17 cellular contexts compared by ENCODE assay signal in genomic region chrX:47185241-47185640, GRCh38. TPM values are rescaled to one million over a fixed set of nuclear protein-coding genes. Genes with fewer than 3 reads are reported as not detected.
DNase-seq lines count a peak whose midpoint lies in the region; ATAC-seq, FAIRE-seq and TF ChIP-seq lines count a peak whose summit lies in the region.
"Had no signal": no experiment of that assay in that cellular context is flagged by ENCODE, and none has a peak within 500 bp of the region (broad histone marks: within the 10 kb centered on the region; RNA-seq: fewer than 3 reads in every experiment).

No MANE protein-coding gene starts in this region.

- no peak overlapping the region for H2AFZ ChIP-seq in K562 (ENCODE audit: low read depth, low read length)
- no peak overlapping the region for H2AFZ ChIP-seq in osteoblast (ENCODE audit: low read length)
- H2AFZ ChIP-seq: GM23338 had no signal

- no peak overlapping the region for H3K4me2 ChIP-seq in K562 (ENCODE audit: insufficient read depth, low read length)
- no peak overlapping the region for H3K4me2 ChIP-seq in osteoblast (ENCODE audit: insufficient read depth, low read length)
- H3K4me2 ChIP-seq: BLaER1 treated with 17β-estradiol and CSF1 and Interleukin-3, amounts not matched to agents 10 nM and 100 nM; GM23338 had no signal

- no peak overlapping the region for H3K9ac ChIP-seq in K562 (ENCODE audit: insufficient read depth in 1 of 2, low read depth in 2 of 2, low read length in 2 of 2)
- H3K9ac ChIP-seq: BLaER1 treated with 17β-estradiol and CSF1 and Interleukin-3, amounts not matched to agents 10 nM and 100 nM had no signal

- H3K27me3 ChIP-seq in K562 (ENCODE audit: control insufficient read depth in 2 of 2, insufficient read depth in 2 of 2, low read length in 2 of 2) (no peaks in the 10 kb centered on the region), osteoblast (ENCODE audit: insufficient read depth, low read length) (peaks cover 3% of the 10 kb centered on the region), thyroid gland (no peaks in the 10 kb centered on the region)

- peaks cover 5% of the 10 kb centered on the region for H3K36me3 Mint-ChIP-seq in activated naive CD4-positive, alpha-beta T cell treated with anti-CD3 and anti-CD28 coated beads for 36 hours (ENCODE audit: low read depth)
- H3K36me3 Mint-ChIP-seq in activated naive CD4-positive, alpha-beta T cell treated with anti-CD3 and anti-CD28 coated beads, Interleukin-2, amount 10 ng/mL, durations not matched to agents 7 days and 5 days, result peaks cover 21% of the 10 kb centered on the region
- H3K36me3 Mint-ChIP-seq in Calu3 (ENCODE audit: insufficient read depth, unreplicated experiment), result peaks cover 27% of the 10 kb centered on the region
- peaks cover 13% of the 10 kb centered on the region for H3K36me3 Mint-ChIP-seq in activated CD4-positive, alpha-beta memory T cell treated with anti-CD3 and anti-CD28 coated beads for 36 hours

- H3K9me3 ChIP-seq in K562 (replicated peaks; ENCODE audit: control insufficient read depth, insufficient read depth, low read depth, low read length) (no peaks in the 10 kb centered on the region), osteoblast (ENCODE audit: low read depth, low read length) (no peaks in the 10 kb centered on the region), thyroid gland (no peaks in the 10 kb centered on the region)
- H3K9me3 ChIP-seq: BLaER1 treated with 17β-estradiol and CSF1 and Interleukin-3, amounts not matched to agents 10 nM and 100 nM had no signal

- peaks cover 0 to 7% of the 10 kb centered on the region in 2 experiments; a peak in 2 of 5 replicates for H3K4me1 ChIP-seq in K562 (replicated peaks in 1 of 2; ENCODE audit: control insufficient read depth in 2 of 2, insufficient read depth in 2 of 2, low read length in 2 of 2)
- peaks cover 2% of the 10 kb centered on the region for H3K4me1 ChIP-seq in osteoblast (ENCODE audit: insufficient read depth, low read length)
- H3K4me1 ChIP-seq in thyroid gland, result peaks cover 0 to 10% of the 10 kb centered on the region in 2 donors
- H3K4me1 ChIP-seq: BLaER1 treated with 17β-estradiol and CSF1 and Interleukin-3, amounts not matched to agents 10 nM and 100 nM had no signal

- TF ChIP-seq CTCF in K562 (IDR thresholded peaks at IDR 0.05 in 2 of 3, conservative IDR thresholded peaks at IDR 0.05 in 1 of 3; ENCODE audit: insufficient read depth in 2 of 3, low read depth in 1 of 3, low read length in 3 of 3) (no peak), osteoblast (IDR thresholded peaks at IDR 0.05; ENCODE audit: extremely low read depth, low read depth, low read length) (no peak), thyroid gland (IDR thresholded peaks at IDR 0.05) (no peak), Calu3 (IDR thresholded peaks at IDR 0.05; ENCODE audit: unreplicated experiment) (no peak)

- CTCF ChIA-PET in activated naive CD4-positive, alpha-beta T cell treated with anti-CD3 and anti-CD28 coated beads for 36 hours (lab: Charles Lee), result no interaction called here
- CTCF ChIA-PET in activated naive CD4-positive, alpha-beta T cell treated with anti-CD3 and anti-CD28 coated beads, Interleukin-2, amount 10 ng/mL, durations not matched to agents 7 days and 5 days (lab: Charles Lee), result no interaction called here
- CTCF ChIA-PET in K562 (lab: Yijun Ruan, JAX; ENCODE audit: low intra/inter-chr PET ratio) (no interaction called here), Calu3 (lab: Charles Lee) (no interaction called here)
- CTCF ChIA-PET in activated CD4-positive, alpha-beta memory T cell treated with anti-CD3 and anti-CD28 coated beads for 36 hours (lab: Charles Lee), result no interaction called here

- DNase-seq in activated naive CD4-positive, alpha-beta T cell treated with anti-CD3 and anti-CD28 coated beads for 36 hours, result no peak
- no peak for DNase-seq in activated naive CD4-positive, alpha-beta T cell treated with anti-CD3 and anti-CD28 coated beads, Interleukin-2, amount 10 ng/mL, durations not matched to agents 7 days and 5 days
- DNase-seq in K562 (ENCODE audit: extremely low read depth in 1 of 4, low spot score in 3 of 4) (no peak), osteoblast (ENCODE audit: insufficient read length, low spot score, missing footprints) (peak; percentile 31), thyroid gland (peak; percentile 24 to 33), Calu3 (no peak), NOMO-1 (lab: John Stamatoyannopoulos, UW; ENCODE audit: unreplicated experiment in 2 of 2) (no peak)
- no peak for DNase-seq in activated CD4-positive, alpha-beta memory T cell treated with anti-CD3 and anti-CD28 coated beads for 36 hours
- DNase-seq: CD8-positive, alpha-beta T cell; HCEC 1CT; HFFc6 had no signal

- POLR2A ChIA-PET in K562 (lab: Yijun Ruan, JAX), result interaction anchor here (0.6 kb wide), 1 partner anchor 312 kb away, joined by 3 read pairs; no protein-coding TSS in a partner anchor
- POLR2A ChIA-PET in activated CD4-positive, alpha-beta memory T cell treated with anti-CD3 and anti-CD28 coated beads for 36 hours (lab: Charles Lee), result no interaction called here

- no peaks in the 10 kb centered on the region for H3K9me3 Mint-ChIP-seq in activated naive CD4-positive, alpha-beta T cell treated with anti-CD3 and anti-CD28 coated beads for 36 hours
- no peaks in the 10 kb centered on the region for H3K9me3 Mint-ChIP-seq in activated naive CD4-positive, alpha-beta T cell treated with anti-CD3 and anti-CD28 coated beads, Interleukin-2, amount 10 ng/mL, durations not matched to agents 7 days and 5 days
- no peaks in the 10 kb centered on the region for H3K9me3 Mint-ChIP-seq in Calu3 (ENCODE audit: low read depth, unreplicated experiment)
- no peaks in the 10 kb centered on the region for H3K9me3 Mint-ChIP-seq in activated CD4-positive, alpha-beta memory T cell treated with anti-CD3 and anti-CD28 coated beads for 36 hours
- H3K9me3 Mint-ChIP-seq: CD8-positive, alpha-beta T cell; GM23338; HFFc6 had no signal

- no peak for TF ChIP-seq RAD21 in K562 (CRISPR knock-in tag; conservative IDR thresholded peaks at IDR 0.05 in 1 of 2, IDR thresholded peaks at IDR 0.05 in 1 of 2)

- H4K20me1 ChIP-seq in K562 (replicated peaks; ENCODE audit: control insufficient read depth, insufficient read depth, low read length) (no peaks in the 10 kb centered on the region), osteoblast (ENCODE audit: insufficient read depth, low read length) (peaks cover 11% of the 10 kb centered on the region)

- intact Hi-C loops in activated naive CD4-positive, alpha-beta T cell treated with anti-CD3 and anti-CD28 coated beads for 36 hours (cut with micrococcal nuclease), result no loop called here
- intact Hi-C loops in K562 (cut with micrococcal nuclease), result no loop called here
- intact Hi-C loops in thyroid gland (cut with DNase I), result no loop called here
- intact Hi-C loops in Calu3 (cut with micrococcal nuclease; ENCODE audit: unreplicated experiment), result no loop called here
- intact Hi-C loops in activated CD4-positive, alpha-beta memory T cell treated with anti-CD3 and anti-CD28 coated beads for 36 hours (cut with micrococcal nuclease), result no loop called here

- no peak for TF ChIP-seq EP300 in K562 (IDR thresholded peaks at IDR 0.05; ENCODE audit: low read length)

- no peaks in the 10 kb centered on the region for H3K9me1 ChIP-seq in K562 (ENCODE audit: control insufficient read depth, insufficient read depth, low read length)

- peaks cover 20% of the 10 kb centered on the region for H3K4me1 Mint-ChIP-seq in activated naive CD4-positive, alpha-beta T cell treated with anti-CD3 and anti-CD28 coated beads for 36 hours (ENCODE audit: low read depth)
- peaks cover 2% of the 10 kb centered on the region for H3K4me1 Mint-ChIP-seq in activated naive CD4-positive, alpha-beta T cell treated with anti-CD3 and anti-CD28 coated beads, Interleukin-2, amount 10 ng/mL, durations not matched to agents 7 days and 5 days
- no peaks in the 10 kb centered on the region for H3K4me1 Mint-ChIP-seq in Calu3 (ENCODE audit: low read depth, unreplicated experiment)
- H3K4me1 Mint-ChIP-seq in activated CD4-positive, alpha-beta memory T cell treated with anti-CD3 and anti-CD28 coated beads for 36 hours (ENCODE audit: low read depth), result peaks cover 18% of the 10 kb centered on the region

- BruUV-seq in K562 (replicated peaks; lab: Mats Ljungman, UMichigan) (no TSS peak), Calu3 (replicated peaks; lab: Mats Ljungman, UMichigan) (no TSS peak)

- H3K79me2 ChIP-seq in K562 (ENCODE audit: control insufficient read depth, insufficient read depth, low read length) (no peaks in the 10 kb centered on the region), osteoblast (ENCODE audit: insufficient read depth, low read length) (no peaks in the 10 kb centered on the region)

- H3K27ac Mint-ChIP-seq in activated naive CD4-positive, alpha-beta T cell treated with anti-CD3 and anti-CD28 coated beads for 36 hours, result peak overlapping the region; percentile 3
- H3K27ac Mint-ChIP-seq in activated naive CD4-positive, alpha-beta T cell treated with anti-CD3 and anti-CD28 coated beads, Interleukin-2, amount 10 ng/mL, durations not matched to agents 7 days and 5 days, result no peak overlapping the region
- no peak overlapping the region for H3K27ac Mint-ChIP-seq in Calu3 (ENCODE audit: unreplicated experiment)
- H3K27ac Mint-ChIP-seq in activated CD4-positive, alpha-beta memory T cell treated with anti-CD3 and anti-CD28 coated beads for 36 hours, result no peak overlapping the region
- H3K27ac Mint-ChIP-seq: B cell, GM23338, HFFc6 had no signal

- H3K27ac ChIP-seq in K562 (ENCODE audit: extremely low read depth, low read depth, low read length) (no peak overlapping the region), osteoblast (ENCODE audit: low read depth, low read length) (no peak overlapping the region), thyroid gland (peak overlapping the region; percentile 41 to 44 (median 43))
- H3K27ac ChIP-seq: BLaER1 treated with 17β-estradiol and CSF1 and Interleukin-3, amounts not matched to agents 10 nM and 100 nM had no signal

- TF ChIP-seq POLR2A in K562 (conservative IDR thresholded peaks at IDR 0.05) (no peak), thyroid gland (IDR thresholded peaks at IDR 0.05) (no peak)

- in situ Hi-C loops in K562 (cut with MboI), result no loop called here

- WGBS in K562 (ENCODE audit: insufficient coverage, low coverage, missing lambda C conversion rate), result 100% methylated on average over 1 of the region's 17 CpGs
- WGBS in thyroid gland, 2 donors, result 68 to 87% methylated on average over 9 to 12 of the region's 17 CpGs

- H3K36me3 ChIP-seq in K562 (ENCODE audit: control insufficient read depth, insufficient read depth, low read length) (peaks cover 57% of the 10 kb centered on the region; the same call in 2 of the 3 replicates), osteoblast (ENCODE audit: insufficient read depth, low read length) (peaks cover 23% of the 10 kb centered on the region), thyroid gland (peaks cover 7 to 15% of the 10 kb centered on the region in 2 donors)

- H3K4me3 Mint-ChIP-seq in activated naive CD4-positive, alpha-beta T cell treated with anti-CD3 and anti-CD28 coated beads for 36 hours, result no peak overlapping the region
- no peak overlapping the region for H3K4me3 Mint-ChIP-seq in activated naive CD4-positive, alpha-beta T cell treated with anti-CD3 and anti-CD28 coated beads, Interleukin-2, amount 10 ng/mL, durations not matched to agents 7 days and 5 days
- no peak overlapping the region for H3K4me3 Mint-ChIP-seq in Calu3 (ENCODE audit: low read depth, unreplicated experiment)
- no peak overlapping the region for H3K4me3 Mint-ChIP-seq in activated CD4-positive, alpha-beta memory T cell treated with anti-CD3 and anti-CD28 coated beads for 36 hours
- H3K4me3 Mint-ChIP-seq: B cell; CD8-positive, alpha-beta T cell; GM23338; HFFc6 had no signal

- FAIRE-seq in K562 (lab: Jason Lieb, UNC), result no peak
- FAIRE-seq: G401.6, GM12891, H54 had no signal

- ATAC-seq in K562, result no peak
- ATAC-seq: CD8-positive, alpha-beta T cell; GM23338 had no signal

- H3K4me3 ChIP-seq in K562 (no peak overlapping the region), osteoblast (ENCODE audit: insufficient read depth, low read length) (no peak overlapping the region), thyroid gland (replicated peaks in 1 of 3) (no peak overlapping the region)
- H3K4me3 ChIP-seq: BLaER1 treated with 17β-estradiol and CSF1 and Interleukin-3, amounts not matched to agents 10 nM and 100 nM; GM23338 had no signal

- no peaks in the 10 kb centered on the region for H3K27me3 Mint-ChIP-seq in activated naive CD4-positive, alpha-beta T cell treated with anti-CD3 and anti-CD28 coated beads for 36 hours (ENCODE audit: low read depth)
- H3K27me3 Mint-ChIP-seq in activated naive CD4-positive, alpha-beta T cell treated with anti-CD3 and anti-CD28 coated beads, Interleukin-2, amount 10 ng/mL, durations not matched to agents 7 days and 5 days, result no peaks in the 10 kb centered on the region
- no peaks in the 10 kb centered on the region for H3K27me3 Mint-ChIP-seq in Calu3 (ENCODE audit: unreplicated experiment)
- H3K27me3 Mint-ChIP-seq in activated CD4-positive, alpha-beta memory T cell treated with anti-CD3 and anti-CD28 coated beads for 36 hours, result no peaks in the 10 kb centered on the region
- H3K27me3 Mint-ChIP-seq: B cell had no signal

RNA-seq across cellular contexts. Expression of gene UBA1, which starts 8.4 kb away (rescaled TPM):
- 100 to 1,000 TPM; 246 to 251 TPM for total RNA-seq in activated naive CD4-positive, alpha-beta T cell treated with anti-CD3 and anti-CD28 coated beads for 36 hours
- total RNA-seq in K562 (2011; cell fraction: chromatin; rRNA removed; ENCODE audit: low replicate concordance), result 100 and 166 TPM in 2 replicates
- total RNA-seq in K562 (2011; cell fraction: nucleolus; rRNA removed), result 84.0 and 85.6 TPM in 2 replicates
- total RNA-seq in K562 (2011; cell fraction: nucleoplasm; rRNA removed), result 103 and 130 TPM in 2 replicates
- 96.0 and 125 TPM in 2 replicates for total RNA-seq in K562 (2014; rRNA removed)
- 28.0 and 32.5 TPM in 2 replicates for total RNA-seq in K562 (2014; rRNA removed; fragmentation: Illumina TruSeq; extraction: Trizol)
- 52.2 and 57.8 TPM in 2 replicates for total RNA-seq in K562 (2015; rRNA removed; fragmentation: Illumina TruSeq; extraction: Trizol)
- 174 TPM in 2 replicates for total RNA-seq in K562 (2021)
- polyA plus RNA-seq in K562 (2011; rRNA removed), result 93.6 and 129 TPM in 2 replicates
- polyA plus RNA-seq in K562 (2011; cell fraction: cytosol; rRNA removed), result 107 and 204 TPM in 2 replicates
- polyA plus RNA-seq in K562 (2011; cell fraction: nucleus; rRNA removed), result 107 and 144 TPM in 2 replicates
- polyA plus RNA-seq in K562 (2012), result 139 and 174 TPM in 2 replicates
- polyA plus RNA-seq in K562 (2014; fragmentation: Illumina TruSeq; extraction: Trizol), result 130 and 136 TPM in 2 replicates
- polyA plus RNA-seq in K562 (2014; fragmentation: Nextera tagmentation; extraction: Ambion mirVana), result 10 to 100 TPM; 32.0 to 40.1 TPM
- 103 and 109 TPM in 2 replicates for polyA plus RNA-seq in K562 (2014; rRNA removed)
- polyA minus RNA-seq in K562 (2011; rRNA and poly(A)+ RNA removed), result 91.5 and 109 TPM in 2 replicates
- polyA minus RNA-seq in K562 (2011; cell fraction: cytosol; rRNA and poly(A)+ RNA removed), result 93.2 and 101 TPM in 2 replicates
- 27.5 and 38.9 TPM in 2 replicates for polyA minus RNA-seq in K562 (2011; cell fraction: nucleus; rRNA and poly(A)+ RNA removed)
- 142 and 150 TPM in 2 replicates for total RNA-seq in osteoblast
- total RNA-seq in thyroid gland, result 100 to 1,000 TPM; 159 to 293 (median 201) TPM
- 234 and 240 TPM in 2 replicates for total RNA-seq in Calu3 (2022)
- 100 to 1,000 TPM; 266 to 278 TPM for total RNA-seq in activated CD4-positive, alpha-beta memory T cell treated with anti-CD3 and anti-CD28 coated beads for 36 hours

RNA-seq across cellular contexts. Expression of gene CDK16, which starts 33.2 kb away (rescaled TPM):
- 10 to 100 TPM; 85.3 to 88.3 TPM for total RNA-seq in activated naive CD4-positive, alpha-beta T cell treated with anti-CD3 and anti-CD28 coated beads for 36 hours
- total RNA-seq in K562 (2011; cell fraction: chromatin; rRNA removed; ENCODE audit: low replicate concordance), result 89.8 and 211 TPM in 2 replicates
- 119 and 125 TPM in 2 replicates for total RNA-seq in K562 (2011; cell fraction: nucleolus; rRNA removed)
- total RNA-seq in K562 (2011; cell fraction: nucleoplasm; rRNA removed), result 113 and 130 TPM in 2 replicates
- total RNA-seq in K562 (2014; rRNA removed), result 50.7 and 68.5 TPM in 2 replicates
- total RNA-seq in K562 (2014; rRNA removed; fragmentation: Illumina TruSeq; extraction: Trizol), result 34.9 and 45.4 TPM in 2 replicates
- total RNA-seq in K562 (2015; rRNA removed; fragmentation: Illumina TruSeq; extraction: Trizol), result 57.5 and 60.7 TPM in 2 replicates
- total RNA-seq in K562 (2021), result 89.4 and 97.2 TPM in 2 replicates
- polyA plus RNA-seq in K562 (2011; rRNA removed), result 78.1 and 104 TPM in 2 replicates
- polyA plus RNA-seq in K562 (2011; cell fraction: cytosol; rRNA removed), result 134 and 154 TPM in 2 replicates
- polyA plus RNA-seq in K562 (2011; cell fraction: nucleus; rRNA removed), result 448 and 526 TPM in 2 replicates
- 84.2 and 89.4 TPM in 2 replicates for polyA plus RNA-seq in K562 (2012)
- polyA plus RNA-seq in K562 (2014; fragmentation: Illumina TruSeq; extraction: Trizol), result 86.0 and 104 TPM in 2 replicates
- 1 to 10 TPM; 3.9 to 5.4 TPM for polyA plus RNA-seq in K562 (2014; fragmentation: Nextera tagmentation; extraction: Ambion mirVana)
- polyA plus RNA-seq in K562 (2014; rRNA removed), result 79.7 and 90.9 TPM in 2 replicates
- polyA minus RNA-seq in K562 (2011; rRNA and poly(A)+ RNA removed), result 61.2 and 77.6 TPM in 2 replicates
- polyA minus RNA-seq in K562 (2011; cell fraction: cytosol; rRNA and poly(A)+ RNA removed), result 72.5 and 107 TPM in 2 replicates
- polyA minus RNA-seq in K562 (2011; cell fraction: nucleus; rRNA and poly(A)+ RNA removed), result 63.5 and 70.4 TPM in 2 replicates
- total RNA-seq in osteoblast, result 61.2 and 65.4 TPM in 2 replicates
- total RNA-seq in thyroid gland, result 100 to 1,000 TPM in 2 of 4 donors, 10 to 100 TPM in 2; 76.6 to 111 (median 93.7) TPM
- total RNA-seq in Calu3 (2022), result 148 and 154 TPM in 2 replicates
- total RNA-seq in activated CD4-positive, alpha-beta memory T cell treated with anti-CD3 and anti-CD28 coated beads for 36 hours, result 10 to 100 TPM; 64.3 to 68.8 TPM

RNA-seq across cellular contexts. Expression of gene RBM10, which starts 40.2 kb away (rescaled TPM):
- 10 to 100 TPM; 65.4 to 65.5 TPM for total RNA-seq in activated naive CD4-positive, alpha-beta T cell treated with anti-CD3 and anti-CD28 coated beads for 36 hours
- total RNA-seq in K562 (2011; cell fraction: chromatin; rRNA removed; ENCODE audit: low replicate concordance), result 19.7 and 48.8 TPM in 2 replicates
- total RNA-seq in K562 (2011; cell fraction: nucleolus; rRNA removed), result 34.1 and 39.4 TPM in 2 replicates
- 16.6 and 23.2 TPM in 2 replicates for total RNA-seq in K562 (2011; cell fraction: nucleoplasm; rRNA removed)
- total RNA-seq in K562 (2014; rRNA removed) (46.0 and 62.7 TPM in 2 replicates), K562 (2014; rRNA removed; fragmentation: Illumina TruSeq; extraction: Trizol) (13.1 and 16.4 TPM in 2 replicates), K562 (2015; rRNA removed; fragmentation: Illumina TruSeq; extraction: Trizol) (33.1 and 35.2 TPM in 2 replicates), K562 (2021) (58.7 and 61.7 TPM in 2 replicates), osteoblast (29.2 and 32.9 TPM in 2 replicates), thyroid gland (10 to 100 TPM; 26.5 to 43.0 (median 35.2) TPM), Calu3 (2022) (47.2 and 49.4 TPM in 2 replicates)
- polyA plus RNA-seq in K562 (2011; rRNA removed) (14.8 and 21.9 TPM in 2 replicates), K562 (2014; fragmentation: Illumina TruSeq; extraction: Trizol) (31.5 and 46.3 TPM in 2 replicates), K562 (2014; fragmentation: Nextera tagmentation; extraction: Ambion mirVana) (1 to 10 TPM; 1.1 to 1.7 TPM), K562 (2014; rRNA removed) (35.6 and 37.8 TPM in 2 replicates)
- polyA plus RNA-seq in K562 (2011; cell fraction: cytosol; rRNA removed), result 22.9 and 36.9 TPM in 2 replicates
- 52.5 and 71.2 TPM in 2 replicates for polyA plus RNA-seq in K562 (2011; cell fraction: nucleus; rRNA removed)
- 40.7 and 44.4 TPM in 2 replicates for polyA plus RNA-seq in K562 (2012)
- 12.3 and 14.7 TPM in 2 replicates for polyA minus RNA-seq in K562 (2011; rRNA and poly(A)+ RNA removed)
- polyA minus RNA-seq in K562 (2011; cell fraction: cytosol; rRNA and poly(A)+ RNA removed), result 27.4 and 41.7 TPM in 2 replicates
- 14.8 and 16.9 TPM in 2 replicates for polyA minus RNA-seq in K562 (2011; cell fraction: nucleus; rRNA and poly(A)+ RNA removed)
- total RNA-seq in activated CD4-positive, alpha-beta memory T cell treated with anti-CD3 and anti-CD28 coated beads for 36 hours, result 10 to 100 TPM; 61.0 to 62.3 TPM

RNA-seq across cellular contexts. Expression of gene NDUFB11, which starts 40.7 kb away (rescaled TPM):
- 10 to 100 TPM; 85.8 to 87.2 TPM for total RNA-seq in activated naive CD4-positive, alpha-beta T cell treated with anti-CD3 and anti-CD28 coated beads for 36 hours
- total RNA-seq in K562 (2011; cell fraction: chromatin; rRNA removed; ENCODE audit: low replicate concordance), result 11.5 and 28.0 TPM in 2 replicates
- total RNA-seq in K562 (2011; cell fraction: nucleolus; rRNA removed), result 97.4 and 105 TPM in 2 replicates
- total RNA-seq in K562 (2011; cell fraction: nucleoplasm; rRNA removed), result 50.7 and 57.9 TPM in 2 replicates
- total RNA-seq in K562 (2014; rRNA removed) (269 and 323 TPM in 2 replicates), K562 (2014; rRNA removed; fragmentation: Illumina TruSeq; extraction: Trizol) (66.0 and 86.8 TPM in 2 replicates), K562 (2015; rRNA removed; fragmentation: Illumina TruSeq; extraction: Trizol) (114 and 138 TPM in 2 replicates), K562 (2021) (155 and 165 TPM in 2 replicates), osteoblast (43.1 and 45.4 TPM in 2 replicates), thyroid gland (100 to 1,000 TPM in 3 of 4 donors, 10 to 100 TPM in 1; 68.5 to 179 (median 107) TPM), Calu3 (2022) (102 TPM in 2 replicates)
- polyA plus RNA-seq in K562 (2011; rRNA removed) (67.4 and 95.1 TPM in 2 replicates), K562 (2014; fragmentation: Illumina TruSeq; extraction: Trizol) (71.5 and 114 TPM in 2 replicates), K562 (2014; fragmentation: Nextera tagmentation; extraction: Ambion mirVana) (10 to 100 TPM; 20.9 to 48.3 TPM), K562 (2014; rRNA removed) (176 and 220 TPM in 2 replicates)
- 123 and 167 TPM in 2 replicates for polyA plus RNA-seq in K562 (2011; cell fraction: cytosol; rRNA removed)
- polyA plus RNA-seq in K562 (2011; cell fraction: nucleus; rRNA removed), result 43.4 and 47.8 TPM in 2 replicates
- polyA plus RNA-seq in K562 (2012), result 134 and 148 TPM in 2 replicates
- 57.2 and 61.3 TPM in 2 replicates for polyA minus RNA-seq in K562 (2011; rRNA and poly(A)+ RNA removed)
- polyA minus RNA-seq in K562 (2011; cell fraction: cytosol; rRNA and poly(A)+ RNA removed), result 44.3 and 47.8 TPM in 2 replicates
- polyA minus RNA-seq in K562 (2011; cell fraction: nucleus; rRNA and poly(A)+ RNA removed), result 10.2 and 18.4 TPM in 2 replicates
- total RNA-seq in activated CD4-positive, alpha-beta memory T cell treated with anti-CD3 and anti-CD28 coated beads for 36 hours, result 10 to 100 TPM; 86.4 to 89.1 TPM

RNA-seq across cellular contexts. Expression of gene USP11, which starts 47.6 kb away (rescaled TPM):
- total RNA-seq in activated naive CD4-positive, alpha-beta T cell treated with anti-CD3 and anti-CD28 coated beads for 36 hours, result 10 to 100 TPM; 12.2 to 12.4 TPM
- 40.9 and 111 TPM in 2 replicates for total RNA-seq in K562 (2011; cell fraction: chromatin; rRNA removed; ENCODE audit: low replicate concordance)
- 39.0 and 45.0 TPM in 2 replicates for total RNA-seq in K562 (2011; cell fraction: nucleolus; rRNA removed)
- total RNA-seq in K562 (2011; cell fraction: nucleoplasm; rRNA removed), result 38.4 and 40.7 TPM in 2 replicates
- total RNA-seq in K562 (2014; rRNA removed) (13.8 and 15.1 TPM in 2 replicates), K562 (2014; rRNA removed; fragmentation: Illumina TruSeq; extraction: Trizol) (8.4 and 9.0 TPM in 2 replicates), K562 (2015; rRNA removed; fragmentation: Illumina TruSeq; extraction: Trizol) (11.7 and 11.9 TPM in 2 replicates), K562 (2021) (27.4 and 29.0 TPM in 2 replicates), osteoblast (28.2 and 31.8 TPM in 2 replicates), thyroid gland (100 to 1,000 TPM in 1 of 4 donors, 10 to 100 TPM in 3; 61.9 to 128 (median 86.8) TPM), Calu3 (2022) (72.0 and 84.2 TPM in 2 replicates)
- polyA plus RNA-seq in K562 (2011; rRNA removed) (9.2 and 20.7 TPM in 2 replicates), K562 (2014; fragmentation: Illumina TruSeq; extraction: Trizol) (18.4 and 21.3 TPM in 2 replicates), K562 (2014; fragmentation: Nextera tagmentation; extraction: Ambion mirVana) (1 to 10 TPM; 2.5 to 5.0 TPM), K562 (2014; rRNA removed) (10.1 and 12.1 TPM in 2 replicates)
- 7.9 and 11.2 TPM in 2 replicates for polyA plus RNA-seq in K562 (2011; cell fraction: cytosol; rRNA removed)
- polyA plus RNA-seq in K562 (2011; cell fraction: nucleus; rRNA removed), result 62.9 and 72.4 TPM in 2 replicates
- polyA plus RNA-seq in K562 (2012), result 32.1 and 37.3 TPM in 2 replicates
- polyA minus RNA-seq in K562 (2011; rRNA and poly(A)+ RNA removed), result 26.8 and 31.8 TPM in 2 replicates
- polyA minus RNA-seq in K562 (2011; cell fraction: cytosol; rRNA and poly(A)+ RNA removed), result 22.3 and 32.7 TPM in 2 replicates
- 24.2 and 33.0 TPM in 2 replicates for polyA minus RNA-seq in K562 (2011; cell fraction: nucleus; rRNA and poly(A)+ RNA removed)
- 10 to 100 TPM; 25.7 to 27.7 TPM for total RNA-seq in activated CD4-positive, alpha-beta memory T cell treated with anti-CD3 and anti-CD28 coated beads for 36 hours

Comparison
In these comparisons a context has a peak if more than half of its experiments do, and no peak if none do; other contexts are left out.
1. DNase-seq: peak in osteoblast (single experiment) and thyroid gland (2 of 2); none in activated naive CD4-positive, alpha-beta T cell treated with anti-CD3 and anti-CD28 coated beads for 36 hours (single experiment), activated naive CD4-positive, alpha-beta T cell treated with anti-CD3 and anti-CD28 coated beads, Interleukin-2, amount 10 ng/mL, durations not matched to agents 7 days and 5 days (single experiment), K562 (0 of 4), Calu3 (single experiment), activated CD4-positive, alpha-beta memory T cell treated with anti-CD3 and anti-CD28 coated beads for 36 hours (single experiment) and NOMO-1 (0 of 2).
2. H3K27ac ChIP-seq: peak in thyroid gland (3 of 3); none in K562 (single experiment) and osteoblast (single experiment).